In genomic region chr2:37615808-37616673, GRCh38 we compare ENCODE assay signal across 8 cellular contexts. TPM values are rescaled to one million over a fixed set of nuclear protein-coding genes. Genes with fewer than 3 reads are reported as not detected.
DNase-seq lines count a peak whose midpoint lies in the region; ATAC-seq, FAIRE-seq and TF ChIP-seq lines count a peak whose summit lies in the region.

No MANE protein-coding gene starts in this region.

- peak; percentile 61 for ATAC-seq in HG03097 (IDR thresholded peaks at IDR 0.05; ENCODE audit: low FRiP score, unreplicated experiment)

- H3K4me2 ChIP-seq in keratinocyte (ENCODE audit: control insufficient read depth, extremely low read depth, insufficient read depth, low read depth, low read length) = no peak overlapping the region

- H3K36me3 ChIP-seq in keratinocyte (ENCODE audit: control insufficient read depth in 2 of 2, extremely low read depth in 1 of 2, insufficient read depth in 2 of 2, low read length in 2 of 2) (no peaks in the 10 kb centered on the region), thymus (ENCODE audit: control insufficient read depth, insufficient read depth) (no peaks in the 10 kb centered on the region)

- dilution Hi-C loops in keratinocyte (cut with MboI; ENCODE audit: extremely low pct_ligation_motif_present, low sequenced_read_pairs) = no loop called here

- no peak overlapping the region for H3K27ac ChIP-seq in keratinocyte (ENCODE audit: control insufficient read depth, insufficient read depth, low read length)
- peak overlapping the region; percentile 75 for H3K27ac ChIP-seq in thymus (ENCODE audit: low read depth)

- H3K9me1 ChIP-seq in keratinocyte (ENCODE audit: control insufficient read depth, extremely low read depth, insufficient read depth, low read length) = no peaks in the 10 kb centered on the region

- H3K4me3 ChIP-seq in keratinocyte (ENCODE audit: control insufficient read depth in 2 of 3, extremely low read depth in 1 of 3, insufficient read depth in 2 of 3, low read depth in 1 of 3, low read length in 3 of 3) (no peak overlapping the region), thymus (ENCODE audit: low read length) (no peak overlapping the region)

- 55% methylated on average over 6 of the region's 6 CpGs for WGBS in thymus

- no peaks in the 10 kb centered on the region for H3K9me3 ChIP-seq in keratinocyte (ENCODE audit: control insufficient read depth, low read depth, low read length)
- no peaks in the 10 kb centered on the region for H3K9me3 ChIP-seq in thymus (ENCODE audit: control insufficient read depth)

- H2AFZ ChIP-seq in keratinocyte (ENCODE audit: control insufficient read depth, low read length) = no peak overlapping the region

- H3K27me3 ChIP-seq in keratinocyte (ENCODE audit: control insufficient read depth, extremely low read depth, insufficient read depth, low read length) (no peaks in the 10 kb centered on the region), thymus (ENCODE audit: control insufficient read depth, insufficient read depth) (no peaks in the 10 kb centered on the region)

- no peak for TF ChIP-seq CTCF in keratinocyte (optimal IDR thresholded peaks at IDR 0.05 in 1 of 3, IDR thresholded peaks at IDR 0.05 in 1 of 3, conservative IDR thresholded peaks at IDR 0.05 in 1 of 3; ENCODE audit: extremely low read depth in 1 of 3, insufficient read depth in 2 of 3, low read length in 3 of 3)

- H3K4me1 ChIP-seq in keratinocyte (ENCODE audit: control insufficient read depth, extremely low read depth, insufficient read depth, low read length) (no peaks in the 10 kb centered on the region), thymus (ENCODE audit: control insufficient read depth, insufficient read depth, low read length) (peaks cover 13% of the 10 kb centered on the region)

- no peak overlapping the region for H3K9ac ChIP-seq in keratinocyte (ENCODE audit: control insufficient read depth, extremely low read depth, insufficient read depth, low read length)

- H4K20me1 ChIP-seq in keratinocyte (ENCODE audit: control insufficient read depth, extremely low read depth, insufficient read depth, low read length) = no peaks in the 10 kb centered on the region

- DNase-seq in AML-193 (lab: John Stamatoyannopoulos, UW) = peak; percentile 22 to 41
- DNase-seq in activated CD8-positive, alpha-beta memory T cell treated with anti-CD3 and anti-CD28 coated beads, Interleukin-2, amount 50 U/mL, for 1 hour (ENCODE audit: extremely low read depth) = peak; percentile 29
- DNase-seq in keratinocyte (ENCODE audit: low read depth, low spot score) = no peak
- no peak for DNase-seq in islet precursor cell
- no peak for DNase-seq in GM19238 (ENCODE audit: insufficient read length, low spot score)
- DNase-seq in NCI-H82 treated with DMSO at 0.1 percent for 48 hours (lab: John Stamatoyannopoulos, UW; ENCODE audit: unreplicated experiment) = no peak

- H3K79me2 ChIP-seq in keratinocyte (ENCODE audit: control insufficient read depth, insufficient read depth, low read length) = no peaks in the 10 kb centered on the region

- FAIRE-seq in keratinocyte (lab: Jason Lieb, UNC) = peak; percentile 52

RNA-seq across cellular contexts. Expression of gene CDC42EP3, which starts 55.4 kb away (rescaled TPM):
- 24.1 to 50.7 TPM (median 34.6 TPM) in 3 replicates for polyA plus RNA-seq in keratinocyte
- 4.3 TPM for polyA plus RNA-seq in keratinocyte (2011; ENCODE audit: low read depth)
- polyA plus RNA-seq in keratinocyte (2011; cell fraction: cytosol; rRNA removed) = 39.4 and 54.8 TPM in 2 replicates
- polyA plus RNA-seq in keratinocyte (2011; cell fraction: nucleus; rRNA removed) = 45.1 and 47.2 TPM in 2 replicates
- 16.4 and 22.4 TPM in 2 replicates for polyA plus RNA-seq in keratinocyte (2012; ENCODE audit: low replicate concordance)
- 32.5 to 52.2 TPM (median 33.1 TPM) in 3 replicates for polyA minus RNA-seq in keratinocyte
- polyA minus RNA-seq in keratinocyte (2011; cell fraction: cytosol; rRNA and poly(A)+ RNA removed) = 24.0 TPM
- polyA minus RNA-seq in keratinocyte (2011; cell fraction: nucleus; rRNA and poly(A)+ RNA removed) = 17.2 and 39.7 TPM in 2 replicates
- polyA plus RNA-seq in thymus = 19.1 TPM

Comparison
In these comparisons a context has a peak if more than half of its experiments do, and no peak if none do; other contexts are left out.
1. DNase-seq: peak in AML-193 (2 of 2) and activated CD8-positive, alpha-beta memory T cell treated with anti-CD3 and anti-CD28 coated beads, Interleukin-2, amount 50 U/mL, for 1 hour (single experiment); none in keratinocyte (single experiment), islet precursor cell (single experiment), GM19238 (single experiment) and NCI-H82 treated with DMSO at 0.1 percent for 48 hours (single experiment).